22 cellular contexts compared by ENCODE assay signal in the genomic region with DNA sequence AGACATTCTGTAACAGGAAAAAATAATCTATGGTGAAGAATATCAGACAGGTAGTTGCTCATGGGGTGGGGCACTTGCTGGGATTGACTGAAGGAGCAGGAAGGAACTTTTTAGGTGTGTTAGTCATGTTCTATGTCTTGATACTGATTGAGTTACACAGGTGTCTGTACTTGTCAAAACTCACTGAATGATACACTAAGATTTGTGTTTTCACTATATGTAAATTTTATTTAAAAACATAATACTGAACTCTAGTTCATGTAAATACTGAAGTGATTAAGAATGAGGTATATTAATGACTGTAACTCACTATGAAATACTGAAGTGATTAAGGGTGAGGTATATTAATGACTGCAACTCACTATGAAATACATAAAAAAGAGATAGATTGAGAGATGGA. TPM values are rescaled to one million over a fixed set of nuclear protein-coding genes. Genes with fewer than 3 reads are reported as not detected.
DNase-seq lines count a peak whose midpoint lies in the region; ATAC-seq lines count a peak whose summit lies in the region.
"Had no signal": no experiment of that assay in that cellular context is flagged by ENCODE, and none has a peak within 500 bp of the region (broad histone marks: within the 10 kb centered on the region; RNA-seq: fewer than 3 reads in every experiment).

No MANE protein-coding gene starts in this region.

- no peak overlapping the region for H3K4me3 Mint-ChIP-seq in activated CD4-positive, alpha-beta T cell treated with anti-CD3 and anti-CD28 coated beads, Interleukin-2, amount 10 ng/mL, durations not matched to agents 7 days and 5 days
- H3K4me3 Mint-ChIP-seq in stimulated activated naive CD8-positive, alpha-beta T cell treated with anti-CD3 and anti-CD28 coated beads, Interleukin-15, amount 100 ng/mL, for 72 hours, result no peak overlapping the region
- H3K4me3 Mint-ChIP-seq: B cell, WTC11 had no signal

- no peaks in the 10 kb centered on the region for H3K9me3 Mint-ChIP-seq in activated CD4-positive, alpha-beta T cell treated with anti-CD3 and anti-CD28 coated beads, Interleukin-2, amount 10 ng/mL, durations not matched to agents 7 days and 5 days
- no peaks in the 10 kb centered on the region for H3K9me3 Mint-ChIP-seq in stimulated activated naive CD8-positive, alpha-beta T cell treated with anti-CD3 and anti-CD28 coated beads, Interleukin-15, amount 100 ng/mL, for 72 hours
- H3K9me3 Mint-ChIP-seq: WTC11 had no signal

- CTCF ChIA-PET in activated CD4-positive, alpha-beta T cell treated with anti-CD3 and anti-CD28 coated beads, Interleukin-2, amount 10 ng/mL, durations not matched to agents 7 days and 5 days (lab: Charles Lee), result no interaction called here

- no peak for DNase-seq in activated CD4-positive, alpha-beta T cell treated with anti-CD3 and anti-CD28 coated beads, Interleukin-2, amount 10 ng/mL, durations not matched to agents 7 days and 5 days
- DNase-seq in activated CD4-positive, alpha-beta T cell treated with anti-CD3 and anti-CD28 coated beads for 4 hours, result no peak
- DNase-seq in stimulated activated naive CD8-positive, alpha-beta T cell treated with anti-CD3 and anti-CD28 coated beads, Interleukin-15, amount 100 ng/mL, for 72 hours, result no peak
- no peak for DNase-seq in stimulated activated naive CD8-positive, alpha-beta T cell treated with anti-CD3 and anti-CD28 coated beads, Interleukin-15, Interleukin-2, amounts not matched to agents 100 U/mL and 50 U/mL, for 24 hours
- no peak for DNase-seq in sciatic nerve (ENCODE audit: low spot score)
- DNase-seq in AG20443 (ENCODE audit: low spot score), result no peak
- DNase-seq: activated gamma-delta T cell; aorta; central memory CD4-positive, alpha-beta T cell; HCEC 1CT; kidney; NCI-H1417; NCI-H446; NCI-H82; upper lobe of right lung had no signal

- POLR2A ChIA-PET in activated CD4-positive, alpha-beta T cell treated with anti-CD3 and anti-CD28 coated beads, Interleukin-2, amount 10 ng/mL, durations not matched to agents 7 days and 5 days (lab: Charles Lee), result no interaction called here

- H3K36me3 Mint-ChIP-seq in activated CD4-positive, alpha-beta T cell treated with anti-CD3 and anti-CD28 coated beads, Interleukin-2, amount 10 ng/mL, durations not matched to agents 7 days and 5 days (ENCODE audit: low read depth), result peaks cover 51% of the 10 kb centered on the region
- H3K36me3 Mint-ChIP-seq: WTC11 had no signal

- ATAC-seq in stimulated activated naive CD8-positive, alpha-beta T cell treated with anti-CD3 and anti-CD28 coated beads, Interleukin-15, amount 100 ng/mL, for 72 hours, result peak; percentile 54
- no peak for ATAC-seq in stimulated activated naive CD8-positive, alpha-beta T cell treated with anti-CD3 and anti-CD28 coated beads, Interleukin-15, Interleukin-2, amounts not matched to agents 100 U/mL and 50 U/mL, for 24 hours
- ATAC-seq in esophagus mucosa, result peak; percentile 99
- no peak for ATAC-seq in sciatic nerve
- no peak for ATAC-seq in HG03432 (IDR thresholded peaks at IDR 0.05; ENCODE audit: unreplicated experiment)
- ATAC-seq: A549, SK-N-SH treated with all-trans-retinoic acid at 6 μM for 48 hours, upper lobe of right lung, WTC11 had no signal

- peak overlapping the region; percentile 64 for H3K27ac Mint-ChIP-seq in activated CD4-positive, alpha-beta T cell treated with anti-CD3 and anti-CD28 coated beads, Interleukin-2, amount 10 ng/mL, durations not matched to agents 7 days and 5 days
- H3K27ac Mint-ChIP-seq in stimulated activated naive CD8-positive, alpha-beta T cell treated with anti-CD3 and anti-CD28 coated beads, Interleukin-15, amount 100 ng/mL, for 72 hours, result peak overlapping the region in 1 of 2 donors; percentile 43
- H3K27ac Mint-ChIP-seq: B cell, progenitor cell of endocrine pancreas, WTC11 had no signal

- intact Hi-C loops in sciatic nerve (cut with DNase I), result no loop called here

- no peaks in the 10 kb centered on the region for H3K27me3 Mint-ChIP-seq in activated CD4-positive, alpha-beta T cell treated with anti-CD3 and anti-CD28 coated beads, Interleukin-2, amount 10 ng/mL, durations not matched to agents 7 days and 5 days
- no peaks in the 10 kb centered on the region for H3K27me3 Mint-ChIP-seq in stimulated activated naive CD8-positive, alpha-beta T cell treated with anti-CD3 and anti-CD28 coated beads, Interleukin-15, amount 100 ng/mL, for 72 hours
- H3K27me3 Mint-ChIP-seq: B cell, progenitor cell of endocrine pancreas had no signal

- peaks cover 27% of the 10 kb centered on the region for H3K4me1 Mint-ChIP-seq in activated CD4-positive, alpha-beta T cell treated with anti-CD3 and anti-CD28 coated beads, Interleukin-2, amount 10 ng/mL, durations not matched to agents 7 days and 5 days
- H3K4me1 Mint-ChIP-seq in stimulated activated naive CD8-positive, alpha-beta T cell treated with anti-CD3 and anti-CD28 coated beads, Interleukin-15, amount 100 ng/mL, for 72 hours, result peaks cover 28% of the 10 kb centered on the region
- H3K4me1 Mint-ChIP-seq: B cell, WTC11 had no signal

RNA-seq across cellular contexts. Expression of gene IL6ST, which starts 28.5 kb away (rescaled TPM):
- total RNA-seq in activated CD4-positive, alpha-beta T cell treated with anti-CD3 and anti-CD28 coated beads, Interleukin-2, amount 10 ng/mL, durations not matched to agents 7 days and 5 days, result 100 to 1,000 TPM; 117 to 130 TPM
- total RNA-seq in esophagus mucosa, result 55.2 TPM
- total RNA-seq in sciatic nerve, result 328 TPM

Comparison
In these comparisons a context has a peak if more than half of its experiments do, and no peak if none do; other contexts are left out.
1. ATAC-seq: peak in stimulated activated naive CD8-positive, alpha-beta T cell treated with anti-CD3 and anti-CD28 coated beads, Interleukin-15, amount 100 ng/mL, for 72 hours (single experiment) and esophagus mucosa (single experiment); none in stimulated activated naive CD8-positive, alpha-beta T cell treated with anti-CD3 and anti-CD28 coated beads, Interleukin-15, Interleukin-2, amounts not matched to agents 100 U/mL and 50 U/mL, for 24 hours (single experiment), sciatic nerve (single experiment) and HG03432 (single experiment).